ENCODE assay signal across 8 cellular contexts in the genomic region with DNA sequence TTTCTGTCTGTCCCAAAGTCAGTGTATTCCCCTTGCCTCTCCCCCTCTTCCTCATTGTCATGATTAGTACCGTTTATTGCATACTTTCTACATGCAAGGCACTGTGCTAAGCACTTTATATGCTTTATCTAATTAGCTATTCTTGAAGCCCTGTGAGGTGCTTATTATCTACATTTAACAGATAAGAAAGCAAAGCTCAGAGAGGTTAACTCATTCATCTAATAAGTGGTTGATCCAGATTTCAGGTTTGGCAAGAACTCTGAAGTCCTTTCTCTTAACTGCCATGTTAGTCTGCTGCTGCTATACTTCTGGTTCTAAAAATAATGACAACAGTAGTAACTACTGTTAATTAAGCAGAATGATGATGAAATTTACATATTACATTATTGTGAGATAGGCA. TPM values are rescaled to one million over a fixed set of nuclear protein-coding genes. Genes with fewer than 3 reads are reported as not detected.
DNase-seq lines count a peak whose midpoint lies in the region; ATAC-seq, FAIRE-seq and TF ChIP-seq lines count a peak whose summit lies in the region.

No MANE protein-coding gene starts in this region.

- H3K9me3 ChIP-seq in heart right ventricle (no peaks in the 10 kb centered on the region), K562 (replicated peaks; ENCODE audit: control insufficient read depth, insufficient read depth, low read depth, low read length) (no peaks in the 10 kb centered on the region), mucosa of stomach (ENCODE audit: control insufficient read depth, low read length) (no peaks in the 10 kb centered on the region)

- peak in 1 of 8 donors; percentile 14 for ATAC-seq in heart right ventricle
- ATAC-seq in K562, result no peak
- no peak for ATAC-seq in GM21825 (IDR thresholded peaks at IDR 0.05; ENCODE audit: unreplicated experiment)
- ATAC-seq in HG02884 (IDR thresholded peaks at IDR 0.05; ENCODE audit: unreplicated experiment), result no peak

- peaks cover 0 to 10% (median 0%) of the 10 kb centered on the region in 9 donors for H3K36me3 ChIP-seq in heart right ventricle
- no peaks in the 10 kb centered on the region for H3K36me3 ChIP-seq in K562 (ENCODE audit: control insufficient read depth, insufficient read depth, low read length)
- no peaks in the 10 kb centered on the region for H3K36me3 ChIP-seq in mucosa of stomach (ENCODE audit: control insufficient read depth, insufficient read depth, low read length)

- TF ChIP-seq CTCF in heart right ventricle (IDR thresholded peaks at IDR 0.05), result no peak
- TF ChIP-seq CTCF in K562 (IDR thresholded peaks at IDR 0.05 in 2 of 3, conservative IDR thresholded peaks at IDR 0.05 in 1 of 3; ENCODE audit: insufficient read depth in 2 of 3, low read depth in 1 of 3, low read length in 3 of 3), result no peak

- H3K9ac ChIP-seq in K562 (ENCODE audit: insufficient read depth in 1 of 2, low read depth in 2 of 2, low read length in 2 of 2) (no peak overlapping the region), mucosa of stomach (ENCODE audit: low read length) (peak overlapping the region; percentile 5)

- in situ Hi-C loops in K562 (cut with MboI), result no loop called here

- H3K27ac ChIP-seq in heart right ventricle (peak overlapping the region; percentile 69 to 93 (median 87)), K562 (ENCODE audit: extremely low read depth, low read depth, low read length) (peak overlapping the region; percentile 82; the same call in 1 of the 3 replicates)

- H3K4me3 ChIP-seq in heart right ventricle (peak overlapping the region in 5 of 10 donors; percentile 5 to 36 (median 21)), K562 (no peak overlapping the region), mucosa of stomach (ENCODE audit: low read length) (no peak overlapping the region)

- no peak for TF ChIP-seq EP300 in K562 (IDR thresholded peaks at IDR 0.05; ENCODE audit: low read length)

- DNase-seq in heart right ventricle (no peak), cardiac septum (ENCODE audit: low spot score) (no peak), K562 (ENCODE audit: extremely low read depth in 1 of 4, low spot score in 3 of 4) (no peak), occipital lobe (lab: John Stamatoyannopoulos, UW) (no peak), kidney tubule cell (ENCODE audit: low spot score) (no peak)

- H3K27me3 ChIP-seq in heart right ventricle (no peaks in the 10 kb centered on the region), K562 (ENCODE audit: control insufficient read depth in 2 of 2, insufficient read depth in 2 of 2, low read length in 2 of 2) (no peaks in the 10 kb centered on the region), mucosa of stomach (ENCODE audit: control insufficient read depth, insufficient read depth, low read length) (no peaks in the 10 kb centered on the region)

- CTCF ChIA-PET in K562 (lab: Yijun Ruan, JAX; ENCODE audit: low intra/inter-chr PET ratio), result no interaction called here

- WGBS in heart right ventricle, 2 donors, result 3 to 6% methylated on average over 1 of the region's 1 CpG
- 0% methylated on average over 1 of the region's 1 CpG for WGBS in K562 (ENCODE audit: insufficient coverage, low coverage, missing lambda C conversion rate)

- intact Hi-C loops in heart right ventricle (cut with DNase I) (loop anchor here in 3 of 10 donors (5.0 kb wide), 1 partner anchor 61 kb away; no protein-coding TSS in a partner anchor), cardiac septum (cut with DNase I) (no loop called here), K562 (cut with micrococcal nuclease) (loop anchor here (5.0 kb wide), 1 partner anchor 39 kb away; no protein-coding TSS in a partner anchor)

- no peak for FAIRE-seq in K562 (lab: Jason Lieb, UNC)

- no peaks in the 10 kb centered on the region for H3K9me1 ChIP-seq in K562 (ENCODE audit: control insufficient read depth, insufficient read depth, low read length)

- no TSS peak for BruUV-seq in K562 (replicated peaks; lab: Mats Ljungman, UMichigan)

- POLR2A ChIA-PET in K562 (lab: Yijun Ruan, JAX), result interaction anchor here (0.7 to 3.4 kb wide), 3 partner anchors 11 to 19 kb away, joined by 3 to 19 read pairs (median 6); no protein-coding TSS in a partner anchor

- no peak for TF ChIP-seq POLR2A in K562 (conservative IDR thresholded peaks at IDR 0.05)

- H3K4me1 ChIP-seq in heart right ventricle (peaks cover 7 to 98% (median 78%) of the 10 kb centered on the region in 9 donors), K562 (replicated peaks in 1 of 2; ENCODE audit: control insufficient read depth in 2 of 2, insufficient read depth in 2 of 2, low read length in 2 of 2) (peaks cover 0 to 29% of the 10 kb centered on the region in 2 experiments; a peak in 3 of 5 replicates), mucosa of stomach (ENCODE audit: control insufficient read depth, insufficient read depth, low read length) (peaks cover 42% of the 10 kb centered on the region)

- H3K4me2 ChIP-seq in K562 (ENCODE audit: insufficient read depth, low read length), result no peak overlapping the region

- H4K20me1 ChIP-seq in K562 (replicated peaks; ENCODE audit: control insufficient read depth, insufficient read depth, low read length), result no peaks in the 10 kb centered on the region

- H3K79me2 ChIP-seq in K562 (ENCODE audit: control insufficient read depth, insufficient read depth, low read length), result peaks cover 69% of the 10 kb centered on the region

- TF ChIP-seq RAD21 in K562 (CRISPR knock-in tag; conservative IDR thresholded peaks at IDR 0.05 in 1 of 2, IDR thresholded peaks at IDR 0.05 in 1 of 2), result no peak

- no peak overlapping the region for H2AFZ ChIP-seq in K562 (ENCODE audit: low read depth, low read length)

TF ChIP-seq in K562, 482 proteins besides CTCF, POLR2A, EP300 and RAD21 (continues in another document):
- TF ChIP-seq FOXP1 (CRISPR knock-in tag; IDR thresholded peaks at IDR 0.05) (no peak), SMAD4 (CRISPR knock-in tag; conservative IDR thresholded peaks at IDR 0.05) (no peak), ZNF778 (CRISPR knock-in tag; IDR thresholded peaks at IDR 0.05) (no peak), CEBPG (CRISPR knock-in tag; IDR thresholded peaks at IDR 0.05) (no peak), CEBPG (tag; conservative IDR thresholded peaks at IDR 0.05 in 1 of 2, IDR thresholded peaks at IDR 0.05 in 1 of 2) (no peak)
- TF ChIP-seq, protein P1, sequence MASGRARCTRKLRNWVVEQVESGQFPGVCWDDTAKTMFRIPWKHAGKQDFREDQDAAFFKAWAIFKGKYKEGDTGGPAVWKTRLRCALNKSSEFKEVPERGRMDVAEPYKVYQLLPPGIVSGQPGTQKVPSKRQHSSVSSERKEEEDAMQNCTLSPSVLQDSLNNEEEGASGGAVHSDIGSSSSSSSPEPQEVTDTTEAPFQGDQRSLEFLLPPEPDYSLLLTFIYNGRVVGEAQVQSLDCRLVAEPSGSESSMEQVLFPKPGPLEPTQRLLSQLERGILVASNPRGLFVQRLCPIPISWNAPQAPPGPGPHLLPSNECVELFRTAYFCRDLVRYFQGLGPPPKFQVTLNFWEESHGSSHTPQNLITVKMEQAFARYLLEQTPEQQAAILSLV (tag; IDR thresholded peaks at IDR 0.05), result no peak

RNA-seq across cellular contexts. Expression of a gene that starts 13.5 kb away (rescaled TPM):
- total RNA-seq in heart right ventricle (10 to 100 TPM; 28.6 to 81.7 (median 35.0) TPM), cardiac septum (45.6 TPM), K562 (2014; rRNA removed) (67.1 and 76.0 TPM in 2 replicates), K562 (2014; rRNA removed; fragmentation: Illumina TruSeq; extraction: Trizol) (81.0 and 96.7 TPM in 2 replicates), K562 (2015; rRNA removed; fragmentation: Illumina TruSeq; extraction: Trizol) (143 and 150 TPM in 2 replicates), K562 (2021) (59.6 and 63.9 TPM in 2 replicates), occipital lobe (41.0 TPM)
- polyA plus RNA-seq in heart right ventricle (10 to 100 TPM; 29.5 to 41.7 TPM), K562 (2011; rRNA removed) (71.8 and 77.7 TPM in 2 replicates), K562 (2014; fragmentation: Illumina TruSeq; extraction: Trizol) (116 and 125 TPM in 2 replicates), K562 (2014; fragmentation: Nextera tagmentation; extraction: Ambion mirVana) (10 to 100 TPM; 37.6 to 38.7 TPM), K562 (2014; rRNA removed) (68.7 and 79.2 TPM in 2 replicates)
- 115 and 218 TPM in 2 replicates for total RNA-seq in K562 (2011; cell fraction: chromatin; rRNA removed; ENCODE audit: low replicate concordance)
- 41.1 and 55.2 TPM in 2 replicates for total RNA-seq in K562 (2011; cell fraction: nucleolus; rRNA removed)
- 77.8 and 117 TPM in 2 replicates for total RNA-seq in K562 (2011; cell fraction: nucleoplasm; rRNA removed)
- 29.0 and 29.2 TPM in 2 replicates for polyA plus RNA-seq in K562 (2011; cell fraction: cytosol; rRNA removed)
- 69.9 and 288 TPM in 2 replicates for polyA plus RNA-seq in K562 (2011; cell fraction: nucleus; rRNA removed)
- 56.8 and 73.8 TPM in 2 replicates for polyA plus RNA-seq in K562 (2012)
- polyA minus RNA-seq in K562 (2011; rRNA and poly(A)+ RNA removed), result 235 and 252 TPM in 2 replicates
- 46.9 and 64.3 TPM in 2 replicates for polyA minus RNA-seq in K562 (2011; cell fraction: cytosol; rRNA and poly(A)+ RNA removed)
- 69.3 and 393 TPM in 2 replicates for polyA minus RNA-seq in K562 (2011; cell fraction: nucleus; rRNA and poly(A)+ RNA removed)

RNA-seq across cellular contexts. Expression of a gene that starts 49.4 kb away (rescaled TPM):
- 10 to 100 TPM in 2 of 10 donors, 1 to 10 TPM in 8; 2.2 to 19.6 (median 7.0) TPM for total RNA-seq in heart right ventricle
- polyA plus RNA-seq in heart right ventricle, result 1 to 10 TPM; 2.8 to 4.2 TPM
- 5.6 TPM for total RNA-seq in cardiac septum
- 9.0 and 9.3 TPM in 2 replicates for total RNA-seq in K562 (2011; cell fraction: chromatin; rRNA removed; ENCODE audit: low replicate concordance)
- 4.6 and 5.3 TPM in 2 replicates for total RNA-seq in K562 (2011; cell fraction: nucleolus; rRNA removed)
- total RNA-seq in K562 (2011; cell fraction: nucleoplasm; rRNA removed), result 5.6 and 9.1 TPM in 2 replicates
- total RNA-seq in K562 (2014; rRNA removed), result 1.00 and 1.6 TPM in 2 replicates
- total RNA-seq in K562 (2014; rRNA removed; fragmentation: Illumina TruSeq; extraction: Trizol), result 0.95 and 1.9 TPM in 2 replicates
- 1.2 TPM in 2 replicates for total RNA-seq in K562 (2015; rRNA removed; fragmentation: Illumina TruSeq; extraction: Trizol)
- total RNA-seq in K562 (2021), result 1.2 and 3.0 TPM in 2 replicates
- 1.5 and 1.6 TPM in 2 replicates for polyA plus RNA-seq in K562 (2011; rRNA removed)
- 0.97 and 1.7 TPM in 2 replicates for polyA plus RNA-seq in K562 (2011; cell fraction: cytosol; rRNA removed)
- polyA plus RNA-seq in K562 (2011; cell fraction: nucleus; rRNA removed), result 3.0 and 3.2 TPM in 2 replicates
- 1.1 and 1.3 TPM in 2 replicates for polyA plus RNA-seq in K562 (2012)
- polyA plus RNA-seq in K562 (2014; fragmentation: Illumina TruSeq; extraction: Trizol), result 1.7 and 3.9 TPM in 2 replicates
- under 1 TPM; 0.32 to 0.34 TPM for polyA plus RNA-seq in K562 (2014; fragmentation: Nextera tagmentation; extraction: Ambion mirVana)
- polyA plus RNA-seq in K562 (2014; rRNA removed), result 1.7 and 2.0 TPM in 2 replicates
- 2.9 and 3.1 TPM in 2 replicates for polyA minus RNA-seq in K562 (2011; rRNA and poly(A)+ RNA removed)
- 0.38 and 5.4 TPM in 2 replicates for polyA minus RNA-seq in K562 (2011; cell fraction: cytosol; rRNA and poly(A)+ RNA removed)
- polyA minus RNA-seq in K562 (2011; cell fraction: nucleus; rRNA and poly(A)+ RNA removed), result 2.4 and 3.6 TPM in 2 replicates
- total RNA-seq in occipital lobe, result 6.1 TPM
